In genomic region chr17:81568416-81568815, GRCh38 we compare ENCODE assay signal across 21 cellular contexts. TPM values are rescaled to one million over a fixed set of nuclear protein-coding genes. Genes with fewer than 3 reads are reported as not detected.
DNase-seq lines count a peak whose midpoint lies in the region; ATAC-seq and TF ChIP-seq lines count a peak whose summit lies in the region.
"Had no signal": no experiment of that assay in that cellular context is flagged by ENCODE, and none has a peak within 500 bp of the region (broad histone marks: within the 10 kb centered on the region; RNA-seq: fewer than 3 reads in every experiment).

No MANE protein-coding gene starts in this region.

- no peak overlapping the region for H3K4me3 Mint-ChIP-seq in MCF 10A (ENCODE audit: unreplicated experiment)
- H3K4me3 Mint-ChIP-seq: activated B cell treated with CpG ODN at 0.5 μM for 24 hours; activated naive CD8-positive, alpha-beta T cell; activated T-cell treated with anti-CD3 and anti-CD28 coated beads, Interleukin-2, amount 50 U/mL, for 72 hours; CD4-positive, CD25-positive, alpha-beta regulatory T cell had no signal

- ATAC-seq in aorta (ENCODE audit: low FRiP score) = no peak
- ATAC-seq in GM18867 (IDR thresholded peaks at IDR 0.05; ENCODE audit: unreplicated experiment) = no peak
- ATAC-seq: activated T-cell treated with anti-CD3 and anti-CD28 coated beads, Interleukin-2, amount 50 U/mL, for 72 hours; left lung had no signal

- peaks cover 31% of the 10 kb centered on the region for H3K36me3 ChIP-seq in mammary epithelial cell (ENCODE audit: insufficient read depth, low read length)
- H3K36me3 ChIP-seq in brain microvascular endothelial cell (replicated peaks) = peaks cover 69% of the 10 kb centered on the region
- peaks cover 76% of the 10 kb centered on the region for H3K36me3 ChIP-seq in osteoblast (ENCODE audit: insufficient read depth, low read length)
- peaks cover 0 to 8% of the 10 kb centered on the region in 2 donors for H3K36me3 ChIP-seq in aorta (ENCODE audit: control insufficient read depth in 1 of 2, insufficient read depth in 2 of 2, low read length in 1 of 2)
- H3K36me3 ChIP-seq: ovary had no signal

- H3K4me3 ChIP-seq in mammary epithelial cell (replicated peaks in 1 of 3; ENCODE audit: insufficient read depth in 1 of 3, low read depth in 2 of 3, low read length in 3 of 3) = no peak overlapping the region
- H3K4me3 ChIP-seq in brain microvascular endothelial cell (ENCODE audit: low read depth, low read length) = no peak overlapping the region
- H3K4me3 ChIP-seq in osteoblast (ENCODE audit: insufficient read depth, low read length) = no peak overlapping the region
- no peak overlapping the region for H3K4me3 ChIP-seq in aorta (ENCODE audit: low read length in 2 of 2)
- H3K4me3 ChIP-seq: left lung, ovary had no signal

- H3K27ac ChIP-seq in mammary epithelial cell (ENCODE audit: insufficient read depth, low read depth, low read length) (no peak overlapping the region), brain microvascular endothelial cell (peak overlapping the region; percentile 81), osteoblast (ENCODE audit: low read depth, low read length) (peak overlapping the region; percentile 76), aorta (ENCODE audit: low read depth in 1 of 2, low read length in 2 of 2) (peak overlapping the region; percentile 81 to 99)

- dilution Hi-C loops in mammary epithelial cell (cut with HindIII; ENCODE audit: low sequenced_read_pairs) = loop anchor here (5.0 kb wide), 2 partner anchors 54 to 56 kb away; partner anchors contain the start of gene ACTG1

- H4K20me1 ChIP-seq in mammary epithelial cell (ENCODE audit: insufficient read depth, low read length) = no peaks in the 10 kb centered on the region
- no peaks in the 10 kb centered on the region for H4K20me1 ChIP-seq in osteoblast (ENCODE audit: insufficient read depth, low read length)

- H3K27me3 ChIP-seq in mammary epithelial cell (ENCODE audit: insufficient read depth, low read length) (no peaks in the 10 kb centered on the region), brain microvascular endothelial cell (replicated peaks) (no peaks in the 10 kb centered on the region), osteoblast (ENCODE audit: insufficient read depth, low read length) (no peaks in the 10 kb centered on the region), aorta (ENCODE audit: control insufficient read depth in 1 of 2, insufficient read depth in 2 of 2, low read length in 1 of 2) (no peaks in the 10 kb centered on the region)
- H3K27me3 ChIP-seq: left lung, ovary had no signal

- no peak overlapping the region for H3K4me2 ChIP-seq in mammary epithelial cell (ENCODE audit: insufficient read depth, low read depth, low read length)
- H3K4me2 ChIP-seq in osteoblast (ENCODE audit: insufficient read depth, low read length) = no peak overlapping the region

- TF ChIP-seq CTCF in MCF 10A (IDR thresholded peaks at IDR 0.05; ENCODE audit: unreplicated experiment) = no peak
- TF ChIP-seq CTCF in mammary epithelial cell (conservative IDR thresholded peaks at IDR 0.05 in 1 of 2, IDR thresholded peaks at IDR 0.05 in 1 of 2; ENCODE audit: extremely low read depth in 1 of 2, insufficient read depth in 1 of 2, low read depth in 1 of 2, low read length in 2 of 2) = no peak
- TF ChIP-seq CTCF in brain microvascular endothelial cell (IDR thresholded peaks at IDR 0.05; ENCODE audit: low read depth, low read length, missing control alignments) = no peak
- no peak for TF ChIP-seq CTCF in osteoblast (IDR thresholded peaks at IDR 0.05; ENCODE audit: extremely low read depth, low read depth, low read length)

- DNase-seq in MCF 10A (ENCODE audit: unreplicated experiment) (no peak), mammary epithelial cell (no peak), brain microvascular endothelial cell (no peak), osteoblast (ENCODE audit: insufficient read length, low spot score, missing footprints) (no peak), aorta (no peak), AG08396 (ENCODE audit: low spot score) (no peak)
- no peak for DNase-seq in activated CD8-positive, alpha-beta memory T cell treated with anti-CD3 and anti-CD28 coated beads, Interleukin-2, amount 50 U/mL, for 48 hours
- DNase-seq: activated B cell treated with CpG ODN at 0.5 μM for 24 hours; activated T-cell treated with anti-CD3 and anti-CD28 coated beads, Interleukin-2, amount 50 U/mL, for 72 hours; CD4-positive, CD25-positive, alpha-beta regulatory T cell; NCI-H187; NCI-H446 treated with DMSO at 0.1 percent for 48 hours; ovary; SIG-M5; stimulated activated CD4-positive, alpha-beta T cell treated with anti-CD3 and anti-CD28 coated beads, Interleukin-4, amount 100 ng/mL, for 1 hour; substantia nigra; T-helper 2 cell had no signal

- in situ Hi-C loops in mammary epithelial cell (cut with MboI; ENCODE audit: low sequenced_read_pairs in 2 of 2) (no loop called here), brain microvascular endothelial cell (cut with HindIII; ENCODE audit: low pct_ligation_motif_present, low sequenced_read_pairs) (no loop called here)

- no TSS peak for BruUV-seq in MCF 10A (replicated peaks; lab: Mats Ljungman, UMichigan)
- no TSS peak for BruUV-seq in mammary epithelial cell (replicated peaks; lab: Mats Ljungman, UMichigan)

- peaks cover 72% of the 10 kb centered on the region for H3K36me3 Mint-ChIP-seq in MCF 10A (ENCODE audit: insufficient read depth, unreplicated experiment)

- no peaks in the 10 kb centered on the region for H3K9me3 Mint-ChIP-seq in MCF 10A (ENCODE audit: unreplicated experiment)
- H3K9me3 Mint-ChIP-seq: activated B cell treated with CpG ODN at 0.5 μM for 24 hours; activated T-cell treated with anti-CD3 and anti-CD28 coated beads, Interleukin-2, amount 50 U/mL, for 72 hours; CD4-positive, CD25-positive, alpha-beta regulatory T cell had no signal

- no peaks in the 10 kb centered on the region for H3K27me3 Mint-ChIP-seq in MCF 10A (ENCODE audit: insufficient read depth, unreplicated experiment)
- H3K27me3 Mint-ChIP-seq: activated B cell treated with CpG ODN at 0.5 μM for 24 hours; activated naive CD8-positive, alpha-beta T cell; CD4-positive, CD25-positive, alpha-beta regulatory T cell had no signal

- no peak overlapping the region for H3K9ac ChIP-seq in mammary epithelial cell (ENCODE audit: insufficient read depth, low read length)

- H3K27ac Mint-ChIP-seq in MCF 10A (ENCODE audit: low read depth, unreplicated experiment) = peak overlapping the region; percentile 71
- H3K27ac Mint-ChIP-seq: activated B cell treated with CpG ODN at 0.5 μM for 24 hours; activated naive CD8-positive, alpha-beta T cell; activated T-cell treated with anti-CD3 and anti-CD28 coated beads, Interleukin-2, amount 50 U/mL, for 72 hours had no signal

- 86% methylated on average over 10 of the region's 10 CpGs for whole genome bisulfite sequencing in mammary epithelial cell (ENCODE audit: low coverage, missing lambda C conversion rate)
- WGBS in aorta, 2 donors = 21 to 22% methylated on average over 10 of the region's 10 CpGs

- POLR2A ChIA-PET in MCF 10A (lab: Yijun Ruan, JAX) = interaction anchor here (0.7 to 1.3 kb wide), 3 partner anchors 9 to 386 kb away, joined by 3 read pairs; partner anchors contain the start of gene FAAP100

- H2AFZ ChIP-seq in mammary epithelial cell (ENCODE audit: low read depth, low read length) (no peak overlapping the region), osteoblast (ENCODE audit: low read length) (no peak overlapping the region)

- H3K4me1 ChIP-seq in mammary epithelial cell (ENCODE audit: insufficient read depth, low read length) (peaks cover 33% of the 10 kb centered on the region), osteoblast (ENCODE audit: insufficient read depth, low read length) (peaks cover 50% of the 10 kb centered on the region), aorta (ENCODE audit: control insufficient read depth in 1 of 2, insufficient read depth in 2 of 2, low read length in 2 of 2) (peaks cover 0 to 4% of the 10 kb centered on the region in 2 donors)

- H3K4me1 Mint-ChIP-seq in MCF 10A (ENCODE audit: insufficient read depth, unreplicated experiment) = peaks cover 14% of the 10 kb centered on the region
- H3K4me1 Mint-ChIP-seq: CD4-positive, CD25-positive, alpha-beta regulatory T cell had no signal

- CTCF ChIA-PET in MCF 10A (lab: Yijun Ruan, JAX) (interaction anchor here (1.0 to 2.7 kb wide), 2 partner anchors 9 to 32 kb away, joined by 4 to 21 read pairs; no protein-coding TSS in a partner anchor), mammary epithelial cell (lab: Charles Lee; ENCODE audit: low non-redundant PET) (no interaction called here)

- H3K79me2 ChIP-seq in mammary epithelial cell (ENCODE audit: insufficient read depth, low read length) (peaks cover 16% of the 10 kb centered on the region), osteoblast (ENCODE audit: insufficient read depth, low read length) (peaks cover 37% of the 10 kb centered on the region)

- H3K9me3 ChIP-seq in mammary epithelial cell (replicated peaks; ENCODE audit: insufficient read depth, low read length) (no peaks in the 10 kb centered on the region), osteoblast (ENCODE audit: low read depth, low read length) (no peaks in the 10 kb centered on the region), aorta (ENCODE audit: control insufficient read depth, low read length) (no peaks in the 10 kb centered on the region)
- H3K9me3 ChIP-seq: left lung, ovary had no signal

- intact Hi-C loops in MCF 10A (cut with micrococcal nuclease) (no loop called here), mammary epithelial cell (cut with micrococcal nuclease) (loop anchor here (5.0 kb wide), 1 partner anchor 34 kb away; no protein-coding TSS in a partner anchor), aorta (cut with DNase I) (no loop called here)

RNA-seq across cellular contexts. Expression of gene FAAP100, which starts 16.3 kb away (rescaled TPM):
- total RNA-seq in MCF 10A (2022) = 23.4 and 32.5 TPM in 2 replicates
- 10 to 100 TPM; 23.5 to 26.6 TPM for total RNA-seq in mammary epithelial cell
- polyA plus RNA-seq in mammary epithelial cell = 14.6 TPM
- polyA minus RNA-seq in mammary epithelial cell = 37.0 TPM
- total RNA-seq in osteoblast = 43.0 and 44.5 TPM in 2 replicates
- 10 to 100 TPM; 20.9 to 32.2 TPM for total RNA-seq in aorta
- polyA plus RNA-seq in aorta = 10 to 100 TPM in 1 of 2 donors, 1 to 10 TPM in 1; 8.8 to 48.4 TPM

RNA-seq across cellular contexts. Expression of gene FSCN2, which starts 40.2 kb away (rescaled TPM):
- total RNA-seq in MCF 10A (2022) (0.37 TPM in 1 of 2 replicates, not detected in the other), mammary epithelial cell (under 1 TPM; 0.47 to 0.83 TPM), osteoblast (2.9 and 5.1 TPM in 2 replicates), aorta (1 to 10 TPM; 3.0 to 3.1 TPM)
- polyA plus RNA-seq in mammary epithelial cell (0.03 TPM), aorta (1 to 10 TPM; 1.0 to 1.3 TPM)
- not detected for polyA minus RNA-seq in mammary epithelial cell
- total RNA-seq: epithelial cell of proximal tubule had no signal

RNA-seq across cellular contexts. Expression of gene ACTG1, which starts 55.8 kb away (rescaled TPM):
- total RNA-seq in MCF 10A (2022) (1,056 and 1,461 TPM in 2 replicates), mammary epithelial cell (over 10,000 TPM in 1 of 2 donors, 1,000 to 10,000 TPM in 1; 3,950 to 24,255 TPM), osteoblast (10,373 and 13,273 TPM in 2 replicates), aorta (1,000 to 10,000 TPM; 2,309 to 2,547 TPM)
- polyA plus RNA-seq in mammary epithelial cell (8,707 TPM), aorta (1,000 to 10,000 TPM; 1,438 to 2,310 TPM)
- polyA minus RNA-seq in mammary epithelial cell = 4,992 TPM
